In genomic region chr5:180648658-180649296, GRCh38 we compare ENCODE assay signal across 8 cellular contexts. TPM values are rescaled to one million over a fixed set of nuclear protein-coding genes. Genes with fewer than 3 reads are reported as not detected.
DNase-seq lines count a peak whose midpoint lies in the region; ATAC-seq and TF ChIP-seq lines count a peak whose summit lies in the region.

No MANE protein-coding gene starts in this region.

- peak; percentile 17 for DNase-seq in NCI-H345 (lab: John Stamatoyannopoulos, UW)
- no peak for DNase-seq in NCI-H345 treated with DMSO at 0.1 percent for 48 hours (lab: John Stamatoyannopoulos, UW; ENCODE audit: unreplicated experiment)
- DNase-seq in activated naive CD4-positive, alpha-beta T cell treated with anti-CD3 and anti-CD28 coated beads, Interleukin-2, amount 50 U/mL, for 72 hours (ENCODE audit: low spot score in 2 of 2): no peak
- peak; percentile 67 for DNase-seq in left kidney (ENCODE audit: low read depth, low spot score)
- peak; percentile 35 to 44 for DNase-seq in stimulated activated naive CD8-positive, alpha-beta T cell treated with anti-CD3 and anti-CD28 coated beads, Interleukin-15, amount 100 ng/mL, for 72 hours
- DNase-seq in caudate nucleus (lab: John Stamatoyannopoulos, UW): no peak
- no peak for DNase-seq in Calu3

- H3K27me3 Mint-ChIP-seq in stimulated activated naive CD8-positive, alpha-beta T cell treated with anti-CD3 and anti-CD28 coated beads, Interleukin-15, amount 100 ng/mL, for 72 hours: peaks cover 53% of the 10 kb centered on the region
- peaks cover 91% of the 10 kb centered on the region for H3K27me3 Mint-ChIP-seq in Calu3 (ENCODE audit: unreplicated experiment)

- TF ChIP-seq CTCF in Calu3 (IDR thresholded peaks at IDR 0.05; ENCODE audit: unreplicated experiment): no peak

- no peak overlapping the region for H3K27ac Mint-ChIP-seq in activated naive CD4-positive, alpha-beta T cell treated with anti-CD3 and anti-CD28 coated beads, Interleukin-2, amount 50 U/mL, for 72 hours
- H3K27ac Mint-ChIP-seq in stimulated activated naive CD8-positive, alpha-beta T cell treated with anti-CD3 and anti-CD28 coated beads, Interleukin-15, amount 100 ng/mL, for 72 hours: no peak overlapping the region
- H3K27ac Mint-ChIP-seq in Calu3 (ENCODE audit: unreplicated experiment): no peak overlapping the region

- peak; percentile 34 to 43 for ATAC-seq in activated naive CD4-positive, alpha-beta T cell treated with anti-CD3 and anti-CD28 coated beads, Interleukin-2, amount 50 U/mL, for 72 hours
- ATAC-seq in stimulated activated naive CD8-positive, alpha-beta T cell treated with anti-CD3 and anti-CD28 coated beads, Interleukin-15, amount 100 ng/mL, for 72 hours: peak; percentile 61
- ATAC-seq in GM21515 (IDR thresholded peaks at IDR 0.05; ENCODE audit: unreplicated experiment): no peak

- no peaks in the 10 kb centered on the region for H3K9me3 Mint-ChIP-seq in activated naive CD4-positive, alpha-beta T cell treated with anti-CD3 and anti-CD28 coated beads, Interleukin-2, amount 50 U/mL, for 72 hours
- H3K9me3 Mint-ChIP-seq in stimulated activated naive CD8-positive, alpha-beta T cell treated with anti-CD3 and anti-CD28 coated beads, Interleukin-15, amount 100 ng/mL, for 72 hours: no peaks in the 10 kb centered on the region
- no peaks in the 10 kb centered on the region for H3K9me3 Mint-ChIP-seq in Calu3 (ENCODE audit: low read depth, unreplicated experiment)

- intact Hi-C loops in Calu3 (cut with micrococcal nuclease; ENCODE audit: unreplicated experiment): no loop called here

- H3K27ac ChIP-seq in caudate nucleus (ENCODE audit: low read depth, low read length): no peak overlapping the region

- peaks cover 25% of the 10 kb centered on the region for H3K4me1 Mint-ChIP-seq in stimulated activated naive CD8-positive, alpha-beta T cell treated with anti-CD3 and anti-CD28 coated beads, Interleukin-15, amount 100 ng/mL, for 72 hours
- H3K4me1 Mint-ChIP-seq in Calu3 (ENCODE audit: low read depth, unreplicated experiment): no peaks in the 10 kb centered on the region

- no peaks in the 10 kb centered on the region for H3K36me3 Mint-ChIP-seq in activated naive CD4-positive, alpha-beta T cell treated with anti-CD3 and anti-CD28 coated beads, Interleukin-2, amount 50 U/mL, for 72 hours
- H3K36me3 Mint-ChIP-seq in Calu3 (ENCODE audit: insufficient read depth, unreplicated experiment): peaks cover 4% of the 10 kb centered on the region

- CTCF ChIA-PET in Calu3 (lab: Charles Lee): no interaction called here

- no TSS peak for BruUV-seq in Calu3 (replicated peaks; lab: Mats Ljungman, UMichigan)

- peak overlapping the region; percentile 72 to 75 for H3K4me3 Mint-ChIP-seq in stimulated activated naive CD8-positive, alpha-beta T cell treated with anti-CD3 and anti-CD28 coated beads, Interleukin-15, amount 100 ng/mL, for 72 hours
- no peak overlapping the region for H3K4me3 Mint-ChIP-seq in Calu3 (ENCODE audit: low read depth, unreplicated experiment)

RNA-seq across cellular contexts. Expression of gene FLT4, which starts 0.6 kb away (rescaled TPM):
- 1 to 10 TPM in 1 of 2 donors, under 1 TPM in 1; 0.98 to 2.6 TPM for total RNA-seq in activated naive CD4-positive, alpha-beta T cell treated with anti-CD3 and anti-CD28 coated beads, Interleukin-2, amount 50 U/mL, for 72 hours
- not detected in 2 replicates for total RNA-seq in Calu3 (2022)

RNA-seq across cellular contexts. Expression of gene SCGB3A1, which starts 57.5 kb away (rescaled TPM):
- not detected for total RNA-seq in activated naive CD4-positive, alpha-beta T cell treated with anti-CD3 and anti-CD28 coated beads, Interleukin-2, amount 50 U/mL, for 72 hours
- total RNA-seq in Calu3 (2022): not detected in 2 replicates

Comparison
In these comparisons a context has a peak if more than half of its experiments do, and no peak if none do; other contexts are left out.
1. DNase-seq: peak in NCI-H345 (single experiment), left kidney (single experiment) and stimulated activated naive CD8-positive, alpha-beta T cell treated with anti-CD3 and anti-CD28 coated beads, Interleukin-15, amount 100 ng/mL, for 72 hours (2 of 2); none in NCI-H345 treated with DMSO at 0.1 percent for 48 hours (single experiment), activated naive CD4-positive, alpha-beta T cell treated with anti-CD3 and anti-CD28 coated beads, Interleukin-2, amount 50 U/mL, for 72 hours (0 of 2), caudate nucleus (0 of 61) and Calu3 (single experiment).